In genomic region chr15:55197719-55198118, GRCh38 we compare ENCODE assay signal across 8 cellular contexts. TPM values are rescaled to one million over a fixed set of nuclear protein-coding genes. Genes with fewer than 3 reads are reported as not detected.
DNase-seq lines count a peak whose midpoint lies in the region; ATAC-seq and TF ChIP-seq lines count a peak whose summit lies in the region.

No MANE protein-coding gene starts in this region.

- no peak for TF ChIP-seq POLR2A in Peyer's patch (IDR thresholded peaks at IDR 0.05)

- peak overlapping the region; percentile 94 for H3K27ac ChIP-seq in CD8-positive, alpha-beta T cell (ENCODE audit: low read depth, low read length)
- H3K27ac ChIP-seq in Peyer's patch, result peak overlapping the region; percentile 81 to 90 (median 84)

- CTCF ChIA-PET in CD8-positive, alpha-beta T cell (lab: Charles Lee), result interaction anchor here (0.8 to 1.6 kb wide), 5 partner anchors 10 to 98 kb away, joined by 3 to 6 read pairs (median 3); no protein-coding TSS in a partner anchor

- no peak for TF ChIP-seq CTCF in CD8-positive, alpha-beta T cell (IDR thresholded peaks at IDR 0.05)
- TF ChIP-seq CTCF in Peyer's patch (IDR thresholded peaks at IDR 0.05), result no peak
- TF ChIP-seq CTCF in fibroblast of pulmonary artery (IDR thresholded peaks at IDR 0.05; ENCODE audit: low read length, missing control alignments), result no peak
- TF ChIP-seq CTCF in retinal pigment epithelial cell (conservative IDR thresholded peaks at IDR 0.05; ENCODE audit: low read depth, low read length), result no peak
- TF ChIP-seq CTCF in glutamatergic neuron (IDR thresholded peaks at IDR 0.05; ENCODE audit: partially characterized antibody, unreplicated experiment), result no peak

- ATAC-seq in CD8-positive, alpha-beta T cell, result no peak
- no peak for ATAC-seq in GM18502 (IDR thresholded peaks at IDR 0.05; ENCODE audit: poor library complexity, unreplicated experiment)
- ATAC-seq in HG02973 (IDR thresholded peaks at IDR 0.05; ENCODE audit: unreplicated experiment), result no peak

- POLR2A ChIA-PET in CD8-positive, alpha-beta T cell (lab: Charles Lee), result interaction anchor here (0.6 to 3.1 kb wide), 11 partner anchors 9 to 1047 kb away, joined by 3 to 38 read pairs (median 7); partner anchors contain the start of genes CCPG1, PIERCE2, PIGB and PIGBOS1

- H3K27me3 Mint-ChIP-seq in CD8-positive, alpha-beta T cell (ENCODE audit: low read depth), result no peaks in the 10 kb centered on the region
- H3K27me3 Mint-ChIP-seq in glutamatergic neuron (ENCODE audit: unreplicated experiment), result no peaks in the 10 kb centered on the region

- peaks cover 2% of the 10 kb centered on the region for H3K9me3 Mint-ChIP-seq in CD8-positive, alpha-beta T cell
- H3K9me3 Mint-ChIP-seq in glutamatergic neuron (ENCODE audit: unreplicated experiment), result no peaks in the 10 kb centered on the region

- H3K27me3 ChIP-seq in CD8-positive, alpha-beta T cell (ENCODE audit: insufficient read depth, low read length), result no peaks in the 10 kb centered on the region
- no peaks in the 10 kb centered on the region for H3K27me3 ChIP-seq in Peyer's patch

- peaks cover 11% of the 10 kb centered on the region for H3K4me1 Mint-ChIP-seq in CD8-positive, alpha-beta T cell (ENCODE audit: low read depth)
- H3K4me1 Mint-ChIP-seq in glutamatergic neuron (ENCODE audit: low read depth, unreplicated experiment), result peaks cover 3% of the 10 kb centered on the region

- H3K27ac Mint-ChIP-seq in CD8-positive, alpha-beta T cell, result no peak overlapping the region
- H3K27ac Mint-ChIP-seq in glutamatergic neuron (ENCODE audit: unreplicated experiment), result no peak overlapping the region

- peaks cover 37% of the 10 kb centered on the region for H3K4me1 ChIP-seq in CD8-positive, alpha-beta T cell (ENCODE audit: insufficient read depth, low read length)
- peaks cover 0 to 29% (median 2%) of the 10 kb centered on the region in 4 donors for H3K4me1 ChIP-seq in Peyer's patch

- intact Hi-C loops in CD8-positive, alpha-beta T cell (cut with DNase I, micrococcal nuclease), result loop anchor here (1.0 to 10.0 kb wide), 6 partner anchors 19 to 1047 kb away; partner anchors contain the start of genes CCPG1 (in 2 of the 2), PIERCE2 (in 2 of the 2), PIGB (in 1 of the 2) and PIGBOS1 (in 1 of the 2)

- no peak overlapping the region for H3K4me3 Mint-ChIP-seq in CD8-positive, alpha-beta T cell
- no peak overlapping the region for H3K4me3 Mint-ChIP-seq in glutamatergic neuron (ENCODE audit: unreplicated experiment)

- H3K36me3 Mint-ChIP-seq in CD8-positive, alpha-beta T cell, result peaks cover 13% of the 10 kb centered on the region
- H3K36me3 Mint-ChIP-seq in glutamatergic neuron (ENCODE audit: unreplicated experiment), result no peaks in the 10 kb centered on the region

- no peak for DNase-seq in CD8-positive, alpha-beta T cell
- DNase-seq in Peyer's patch, result no peak
- peak; percentile 3 for DNase-seq in fibroblast of pulmonary artery (ENCODE audit: low read depth)
- DNase-seq in retinal pigment epithelial cell (ENCODE audit: low read depth), result no peak
- DNase-seq in NCI-H524 (lab: John Stamatoyannopoulos, UW), result no peak
- no peak for DNase-seq in glutamatergic neuron

- H3K36me3 ChIP-seq in CD8-positive, alpha-beta T cell (ENCODE audit: insufficient read depth, low read length), result no peaks in the 10 kb centered on the region
- H3K36me3 ChIP-seq in Peyer's patch, result no peaks in the 10 kb centered on the region

- peak overlapping the region; percentile 82 for H3K4me3 ChIP-seq in CD8-positive, alpha-beta T cell (ENCODE audit: low read depth, low read length)
- H3K4me3 ChIP-seq in Peyer's patch, result peak overlapping the region; percentile 63 to 86 (median 66)
- H3K4me3 ChIP-seq in fibroblast of pulmonary artery (replicated peaks; ENCODE audit: low read depth, low read length), result peak overlapping the region; percentile 83
- peak overlapping the region; percentile 87 for H3K4me3 ChIP-seq in retinal pigment epithelial cell (ENCODE audit: low read length)

- H3K9me3 ChIP-seq in CD8-positive, alpha-beta T cell (ENCODE audit: low read length), result no peaks in the 10 kb centered on the region
- H3K9me3 ChIP-seq in Peyer's patch, result no peaks in the 10 kb centered on the region

RNA-seq across cellular contexts. Expression of gene RSL24D1, which starts 1.0 kb away (rescaled TPM):
- 100 to 1,000 TPM; 181 to 186 TPM for total RNA-seq in CD8-positive, alpha-beta T cell
- total RNA-seq in Peyer's patch, result 10 to 100 TPM; 22.6 to 61.9 (median 28.2) TPM
- total RNA-seq in glutamatergic neuron (ENCODE audit: unreplicated experiment), result 77.4 TPM
